10 cellular contexts compared by ENCODE assay signal in genomic region chr3:126781889-126782491, GRCh38.
A peak's percentile ranks its signal among the peaks of the same experiment; 100 is the strongest.
DNase-seq lines count a peak whose midpoint lies in the region; ATAC-seq, FAIRE-seq and TF ChIP-seq lines count a peak whose summit lies in the region.
"Had no signal": no experiment of that assay in that cellular context is flagged by ENCODE, and none has a peak within 500 bp of the region (broad histone marks: within the 10 kb centered on the region; RNA-seq: fewer than 3 reads in every experiment).

No MANE protein-coding gene starts in this region.

- TF ChIP-seq EP300 in A549 (IDR thresholded peaks at IDR 0.05) = no peak
- TF ChIP-seq EP300 in sigmoid colon (IDR thresholded peaks at IDR 0.05) = no peak

- H3K4me3 ChIP-seq in A549 = no peak overlapping the region
- no peak overlapping the region for H3K4me3 ChIP-seq in left lung
- no peak overlapping the region for H3K4me3 ChIP-seq in sigmoid colon
- H3K4me3 ChIP-seq in tibial artery = no peak overlapping the region
- no peak overlapping the region for H3K4me3 ChIP-seq in prostate gland
- H3K4me3 ChIP-seq: BLaER1 treated with 17β-estradiol and CSF1 and Interleukin-3, amounts not matched to agents 10 nM and 100 nM had no signal

- intact Hi-C loops in left lung (cut with DNase I) = no loop called here
- intact Hi-C loops in sigmoid colon (cut with DNase I) = no loop called here
- intact Hi-C loops in tibial artery (cut with DNase I; ENCODE audit: low total_unique reads) = no loop called here
- intact Hi-C loops in prostate gland (cut with DNase I) = no loop called here

- DNase-seq in A549 (ENCODE audit: low read depth in 1 of 2, low spot score in 1 of 2) (no peak), HS-27A (ENCODE audit: low read depth) (peak; percentile 62), dedifferentiated amniotic fluid mesenchymal stem cell (ENCODE audit: extremely low spot score) (peak; percentile 82), left lung (no peak), sigmoid colon (no peak), SKM-1 (lab: John Stamatoyannopoulos, UW; ENCODE audit: unreplicated experiment) (no peak), tibial artery (no peak), prostate gland (ENCODE audit: low spot score) (no peak)
- DNase-seq: stimulated activated naive B cell treated with anti-CD40 and anti-IgM and Interleukin-4, amounts not matched to agents 10 μg/mL and 1 μg/mL and 100 μg/mL, for 72 hours had no signal

- H3K27me3 ChIP-seq in left lung (no peaks in the 10 kb centered on the region), sigmoid colon (no peaks in the 10 kb centered on the region), tibial artery (no peaks in the 10 kb centered on the region), prostate gland (replicated peaks; ENCODE audit: insufficient read depth) (no peaks in the 10 kb centered on the region)
- H3K27me3 ChIP-seq: BLaER1 treated with 17β-estradiol and CSF1 and Interleukin-3, amounts not matched to agents 10 nM and 100 nM had no signal

- CTCF ChIA-PET in A549 (lab: Yijun Ruan, JAX) = no interaction called here

- H3K27ac ChIP-seq in A549 = peak overlapping the region; percentile 84 to 86
- H3K27ac ChIP-seq in left lung = peak overlapping the region; percentile 49 to 54
- peak overlapping the region in 1 of 4 donors; percentile 65 for H3K27ac ChIP-seq in sigmoid colon
- peak overlapping the region in 1 of 2 donors; percentile 13 for H3K27ac ChIP-seq in tibial artery
- H3K27ac ChIP-seq in prostate gland = no peak overlapping the region
- H3K27ac ChIP-seq: BLaER1 treated with 17β-estradiol and CSF1 and Interleukin-3, amounts not matched to agents 10 nM and 100 nM had no signal

- H3K36me3 ChIP-seq in left lung (no peaks in the 10 kb centered on the region), sigmoid colon (no peaks in the 10 kb centered on the region), tibial artery (no peaks in the 10 kb centered on the region), prostate gland (no peaks in the 10 kb centered on the region)

- H3K9me3 ChIP-seq in A549 (no peaks in the 10 kb centered on the region), left lung (no peaks in the 10 kb centered on the region), sigmoid colon (no peaks in the 10 kb centered on the region), tibial artery (no peaks in the 10 kb centered on the region), prostate gland (no peaks in the 10 kb centered on the region)
- H3K9me3 ChIP-seq: BLaER1 treated with 17β-estradiol and CSF1 and Interleukin-3, amounts not matched to agents 10 nM and 100 nM had no signal

- no peak for TF ChIP-seq POLR2A in A549 (IDR thresholded peaks at IDR 0.05; ENCODE audit: low read length)
- no peak for TF ChIP-seq POLR2A in sigmoid colon (IDR thresholded peaks at IDR 0.05)
- no peak for TF ChIP-seq POLR2A in prostate gland (IDR thresholded peaks at IDR 0.05)

- peak overlapping the region; percentile 74 for H3K4me2 ChIP-seq in A549
- H3K4me2 ChIP-seq: BLaER1 treated with 17β-estradiol and CSF1 and Interleukin-3, amounts not matched to agents 10 nM and 100 nM had no signal

- TF ChIP-seq CTCF in A549 (IDR thresholded peaks at IDR 0.05) = no peak
- TF ChIP-seq CTCF in left lung (IDR thresholded peaks at IDR 0.05) = no peak
- TF ChIP-seq CTCF in sigmoid colon (IDR thresholded peaks at IDR 0.05) = no peak
- no peak for TF ChIP-seq CTCF in tibial artery (IDR thresholded peaks at IDR 0.05)
- TF ChIP-seq CTCF in prostate gland (IDR thresholded peaks at IDR 0.05) = no peak

- ATAC-seq in A549 = peak; percentile 60 to 69; a peak in 5 of 6 replicates
- peak; percentile 68 for ATAC-seq in left lung
- ATAC-seq: stimulated activated naive B cell treated with anti-CD40 and anti-IgM and Interleukin-4, amounts not matched to agents 10 μg/mL and 1 μg/mL and 100 μg/mL, for 72 hours had no signal

- FAIRE-seq in A549 (lab: Jason Lieb, UNC) = no peak

- POLR2A ChIA-PET in A549 (lab: Yijun Ruan, JAX) = no interaction called here

- WGBS in A549 (ENCODE audit: missing lambda C conversion rate) = 35% methylated on average over 12 of the region's 12 CpGs
- WGBS in sigmoid colon, 2 donors = 81 to 83% methylated on average over 12 of the region's 12 CpGs
- 66% methylated on average over 12 of the region's 12 CpGs for WGBS in prostate gland

- peaks cover 34% of the 10 kb centered on the region for H3K4me1 ChIP-seq in A549
- H3K4me1 ChIP-seq in left lung = peaks cover 0 to 8% of the 10 kb centered on the region in 2 donors
- peaks cover 0 to 9% (median 2%) of the 10 kb centered on the region in 4 donors for H3K4me1 ChIP-seq in sigmoid colon
- H3K4me1 ChIP-seq in tibial artery = peaks cover 0 to 14% (median 0%) of the 10 kb centered on the region in 4 donors
- H3K4me1 ChIP-seq in prostate gland (replicated peaks) = no peaks in the 10 kb centered on the region

- no peak for TF ChIP-seq RAD21 in A549 (conservative IDR thresholded peaks at IDR 0.05 in 1 of 2, IDR thresholded peaks at IDR 0.05 in 1 of 2)

TF ChIP-seq in A549, 52 proteins besides CTCF, POLR2A, EP300 and RAD21:
- TF ChIP-seq RARB (CRISPR knock-in tag; IDR thresholded peaks at IDR 0.05) = no peak
- TF ChIP-seq ATOH8 (CRISPR knock-in tag; IDR thresholded peaks at IDR 0.05; ENCODE audit: low read depth) = no peak
- no peak for TF ChIP-seq EHF (CRISPR knock-in tag; IDR thresholded peaks at IDR 0.05)

Comparison
In these comparisons a context has a peak if more than half of its experiments do, and no peak if none do; other contexts are left out.
1. DNase-seq: peak in HS-27A (single experiment) and dedifferentiated amniotic fluid mesenchymal stem cell (single experiment); none in A549 (0 of 2), left lung (0 of 2), sigmoid colon (single experiment), SKM-1 (single experiment), tibial artery (0 of 2) and prostate gland (single experiment).
2. H3K27ac ChIP-seq: peak in A549 (2 of 2) and left lung (2 of 2); none in prostate gland (0 of 2).